In genomic region chr1:162187676-162188075, GRCh38 we compare ENCODE assay signal across 21 cellular contexts.
DNase-seq lines count a peak whose midpoint lies in the region; TF ChIP-seq lines count a peak whose summit lies in the region.
"Had no signal": no experiment of that assay in that cellular context is flagged by ENCODE, and none has a peak within 500 bp of the region (broad histone marks: within the 10 kb centered on the region; RNA-seq: fewer than 3 reads in every experiment).

No MANE protein-coding gene starts in this region.

- TF ChIP-seq CTCF in nephron (IDR thresholded peaks at IDR 0.05; ENCODE audit: unreplicated experiment in 3 of 3) = no peak

- in situ Hi-C loops in G401 (cut with HindIII; ENCODE audit: low sequenced_read_pairs) = no loop called here

- no peaks in the 10 kb centered on the region for H3K27me3 Mint-ChIP-seq in nephron (ENCODE audit: low read depth)

- H3K4me1 Mint-ChIP-seq in nephron = peaks cover 38% of the 10 kb centered on the region
- H3K4me1 Mint-ChIP-seq: activated CD4-positive, alpha-beta T cell treated with anti-CD3 and anti-CD28 coated beads, Interleukin-2, amount 10 ng/mL, durations not matched to agents 7 days and 5 days; immature natural killer cell; natural killer cell had no signal

- H3K27ac Mint-ChIP-seq in nephron = peak overlapping the region in 2 of 3 experiments; percentile 42 to 49
- H3K27ac Mint-ChIP-seq: activated CD4-positive, alpha-beta T cell treated with anti-CD3 and anti-CD28 coated beads, Interleukin-2, amount 10 ng/mL, durations not matched to agents 7 days and 5 days; endodermal cell; H9; immature natural killer cell; natural killer cell had no signal

- H3K4me3 Mint-ChIP-seq in nephron = no peak overlapping the region
- H3K4me3 Mint-ChIP-seq: activated CD4-positive, alpha-beta T cell treated with anti-CD3 and anti-CD28 coated beads, Interleukin-2, amount 10 ng/mL, durations not matched to agents 7 days and 5 days; endodermal cell; H9; immature natural killer cell; natural killer cell had no signal

- H3K9me3 Mint-ChIP-seq in nephron = no peaks in the 10 kb centered on the region
- H3K9me3 Mint-ChIP-seq: activated CD4-positive, alpha-beta T cell treated with anti-CD3 and anti-CD28 coated beads, Interleukin-2, amount 10 ng/mL, durations not matched to agents 7 days and 5 days; natural killer cell had no signal

- peak; percentile 61 for DNase-seq in G401 (ENCODE audit: low spot score)
- DNase-seq in NCI-H1694 (lab: John Stamatoyannopoulos, UW) = peak; percentile 60
- DNase-seq in cerebellum (ENCODE audit: low spot score) = peak; percentile 19
- no peak for DNase-seq in 8988T
- no peak for DNase-seq in mesenteric fat pad (ENCODE audit: low spot score)
- no peak for DNase-seq in medulla oblongata (ENCODE audit: extremely low spot score)
- DNase-seq: activated CD4-positive, alpha-beta T cell treated with anti-CD3 and anti-CD28 coated beads, Interleukin-2, amount 10 ng/mL, durations not matched to agents 7 days and 5 days; activated gamma-delta T cell; Caco-2; central memory CD4-positive, alpha-beta T cell; endodermal cell; H9; immature natural killer cell; mesenchymal stem cell; MM.1S; natural killer cell; NCI-H2029 treated with DMSO at 0.1 percent for 48 hours; NCI-H510A treated with DMSO at 0.1 percent for 48 hours; stimulated activated CD4-positive, alpha-beta T cell treated with anti-CD3 and anti-CD28 coated beads, Interleukin-1b, Interleukin-23, amount 100 ng/mL, for 48 hours; stimulated activated naive CD4-positive, alpha-beta T cell had no signal

- H3K36me3 Mint-ChIP-seq in nephron (ENCODE audit: low read depth) = peaks cover 3% of the 10 kb centered on the region
- H3K36me3 Mint-ChIP-seq: immature natural killer cell, natural killer cell had no signal

Comparison
In these comparisons a context has a peak if more than half of its experiments do, and no peak if none do; other contexts are left out.
1. DNase-seq: peak in G401 (single experiment), NCI-H1694 (single experiment) and cerebellum (single experiment); none in 8988T (single experiment), mesenteric fat pad (single experiment) and medulla oblongata (single experiment).